In the genomic region with DNA sequence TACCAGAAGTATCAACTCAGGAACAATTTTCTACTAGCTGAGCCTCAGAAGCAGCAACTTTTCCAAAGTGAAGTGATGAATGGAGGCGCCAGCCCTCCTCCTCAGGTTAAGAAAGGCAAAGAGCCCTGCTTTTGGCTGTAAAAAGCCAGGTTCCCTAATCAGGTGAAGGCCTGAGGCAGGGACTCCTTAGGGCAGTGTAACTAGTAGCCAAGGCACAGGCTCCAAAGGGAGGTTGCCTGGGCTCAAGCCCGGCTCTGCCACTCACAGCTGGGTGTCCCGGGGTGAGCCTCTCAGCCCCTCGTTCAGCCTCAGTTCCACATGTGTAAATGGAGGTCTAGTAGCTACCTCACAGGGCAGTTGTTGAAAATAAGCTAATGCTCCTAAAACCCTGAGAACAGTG, we compare ENCODE assay signal across 19 cellular contexts. TPM values are rescaled to one million over a fixed set of nuclear protein-coding genes. Genes with fewer than 3 reads are reported as not detected.
DNase-seq lines count a peak whose midpoint lies in the region; ATAC-seq and TF ChIP-seq lines count a peak whose summit lies in the region.
"Had no signal": no experiment of that assay in that cellular context is flagged by ENCODE, and none has a peak within 500 bp of the region (broad histone marks: within the 10 kb centered on the region; RNA-seq: fewer than 3 reads in every experiment).

No MANE protein-coding gene starts in this region.

- 88 to 89% methylated on average over 4 of the region's 4 CpGs for WGBS in heart right ventricle, 2 donors

- H3K36me3 ChIP-seq in heart right ventricle (no peaks in the 10 kb centered on the region), colonic mucosa (no peaks in the 10 kb centered on the region), osteoblast (ENCODE audit: insufficient read depth, low read length) (no peaks in the 10 kb centered on the region)

- peak overlapping the region; percentile 44 for H2AFZ ChIP-seq in osteoblast (ENCODE audit: low read length)

- intact Hi-C loops in cardiac septum (cut with DNase I) (no loop called here), heart right ventricle (cut with DNase I) (loop anchor here in 2 of 10 donors (10.0 kb wide), 2 partner anchors 282 to 292 kb away; no protein-coding TSS in a partner anchor), colonic mucosa (cut with DNase I) (no loop called here)
- intact Hi-C loops in activated CD4-positive, alpha-beta memory T cell treated with anti-CD3 and anti-CD28 coated beads for 36 hours (cut with micrococcal nuclease): loop anchor here (10.0 kb wide), 2 partner anchors 238 to 312 kb away; no protein-coding TSS in a partner anchor

- H3K4me1 ChIP-seq in heart right ventricle (peaks cover 0 to 46% (median 21%) of the 10 kb centered on the region in 9 donors), colonic mucosa (peaks cover 5% of the 10 kb centered on the region), osteoblast (ENCODE audit: insufficient read depth, low read length) (peaks cover 46% of the 10 kb centered on the region)

- H3K79me2 ChIP-seq in osteoblast (ENCODE audit: insufficient read depth, low read length): no peaks in the 10 kb centered on the region

- H3K4me3 Mint-ChIP-seq in activated CD4-positive, alpha-beta memory T cell treated with anti-CD3 and anti-CD28 coated beads for 36 hours: no peak overlapping the region
- H3K4me3 Mint-ChIP-seq: activated CD4-positive, alpha-beta T cell treated with anti-CD3 and anti-CD28 coated beads, Interleukin-2, amount 10 ng/mL, durations not matched to agents 24 days and 14 days; activated naive CD8-positive, alpha-beta T cell treated with anti-CD3 and anti-CD28 coated beads, Interleukin-2, amount 10 ng/mL, durations not matched to agents 7 days and 5 days; activated T-cell treated with anti-CD3 and anti-CD28 coated beads, Interleukin-2, amount 50 U/mL, for 4 hours; CD8-positive, alpha-beta memory T cell; mesothelial cell of epicardium had no signal

- no peaks in the 10 kb centered on the region for H3K27me3 ChIP-seq in heart right ventricle
- no peaks in the 10 kb centered on the region for H3K27me3 ChIP-seq in colonic mucosa
- H3K27me3 ChIP-seq in osteoblast (ENCODE audit: insufficient read depth, low read length): no peaks in the 10 kb centered on the region
- H3K27me3 ChIP-seq: testis had no signal

- ATAC-seq in heart right ventricle: no peak
- ATAC-seq in GM19395 (IDR thresholded peaks at IDR 0.05; ENCODE audit: unreplicated experiment): no peak
- ATAC-seq: activated T-cell treated with anti-CD3 and anti-CD28 coated beads, Interleukin-2, amount 50 U/mL, for 4 hours; PC-3 had no signal

- DNase-seq in cardiac septum (ENCODE audit: low spot score) (peak; percentile 38), heart right ventricle (no peak), colonic mucosa (peak; percentile 16), osteoblast (ENCODE audit: insufficient read length, low spot score, missing footprints) (peak; percentile 81), ureter (ENCODE audit: low spot score) (peak; percentile 34), NCI-H187 treated with DMSO at 0.1 percent for 48 hours (lab: John Stamatoyannopoulos, UW) (no peak)
- no peak for DNase-seq in activated CD4-positive, alpha-beta memory T cell treated with anti-CD3 and anti-CD28 coated beads for 36 hours
- DNase-seq: activated CD4-positive, alpha-beta T cell treated with anti-CD3 and anti-CD28 coated beads, Interleukin-2, amount 10 ng/mL, durations not matched to agents 24 days and 14 days; activated naive CD8-positive, alpha-beta T cell treated with anti-CD3 and anti-CD28 coated beads, Interleukin-2, amount 10 ng/mL, durations not matched to agents 7 days and 5 days; activated T-cell treated with anti-CD3 and anti-CD28 coated beads, Interleukin-2, amount 50 U/mL, for 4 hours; CD8-positive, alpha-beta memory T cell; glutamatergic neuron; NCI-H1436; PC-3; testis had no signal

- POLR2A ChIA-PET in activated CD4-positive, alpha-beta memory T cell treated with anti-CD3 and anti-CD28 coated beads for 36 hours (lab: Charles Lee): no interaction called here

- H4K20me1 ChIP-seq in osteoblast (ENCODE audit: insufficient read depth, low read length): peaks cover 10% of the 10 kb centered on the region

- CTCF ChIA-PET in activated CD4-positive, alpha-beta memory T cell treated with anti-CD3 and anti-CD28 coated beads for 36 hours (lab: Charles Lee): interaction anchor here (0.7 to 7.8 kb wide), 5 partner anchors 68 to 116 kb away, joined by 3 to 119 read pairs (median 6); no protein-coding TSS in a partner anchor

- H3K27ac Mint-ChIP-seq in activated CD4-positive, alpha-beta memory T cell treated with anti-CD3 and anti-CD28 coated beads for 36 hours: no peak overlapping the region
- H3K27ac Mint-ChIP-seq: activated CD4-positive, alpha-beta T cell treated with anti-CD3 and anti-CD28 coated beads, Interleukin-2, amount 10 ng/mL, durations not matched to agents 24 days and 14 days; activated naive CD8-positive, alpha-beta T cell treated with anti-CD3 and anti-CD28 coated beads, Interleukin-2, amount 10 ng/mL, durations not matched to agents 7 days and 5 days; CD8-positive, alpha-beta memory T cell; mesothelial cell of epicardium had no signal

- peaks cover 15% of the 10 kb centered on the region for H3K27me3 Mint-ChIP-seq in activated CD4-positive, alpha-beta memory T cell treated with anti-CD3 and anti-CD28 coated beads for 36 hours

- TF ChIP-seq CTCF in heart right ventricle (IDR thresholded peaks at IDR 0.05) (no peak), colonic mucosa (IDR thresholded peaks at IDR 0.05) (no peak), osteoblast (IDR thresholded peaks at IDR 0.05; ENCODE audit: extremely low read depth, low read depth, low read length) (no peak)

- H3K36me3 Mint-ChIP-seq in activated CD4-positive, alpha-beta memory T cell treated with anti-CD3 and anti-CD28 coated beads for 36 hours: no peaks in the 10 kb centered on the region
- H3K36me3 Mint-ChIP-seq: activated naive CD8-positive, alpha-beta T cell treated with anti-CD3 and anti-CD28 coated beads, Interleukin-2, amount 10 ng/mL, durations not matched to agents 7 days and 5 days; CD8-positive, alpha-beta memory T cell had no signal

- no peak overlapping the region for H3K9ac ChIP-seq in colonic mucosa (ENCODE audit: low read depth in 2 of 2, low read length in 2 of 2)

- peak overlapping the region; percentile 65 for H3K4me2 ChIP-seq in osteoblast (ENCODE audit: insufficient read depth, low read length)

- no peaks in the 10 kb centered on the region for H3K9me3 Mint-ChIP-seq in activated CD4-positive, alpha-beta memory T cell treated with anti-CD3 and anti-CD28 coated beads for 36 hours
- H3K9me3 Mint-ChIP-seq: activated CD4-positive, alpha-beta T cell treated with anti-CD3 and anti-CD28 coated beads, Interleukin-2, amount 10 ng/mL, durations not matched to agents 24 days and 14 days; activated naive CD8-positive, alpha-beta T cell treated with anti-CD3 and anti-CD28 coated beads, Interleukin-2, amount 10 ng/mL, durations not matched to agents 7 days and 5 days; activated T-cell treated with anti-CD3 and anti-CD28 coated beads, Interleukin-2, amount 50 U/mL, for 4 hours; CD8-positive, alpha-beta memory T cell; mesothelial cell of epicardium had no signal

- H3K27ac ChIP-seq in heart right ventricle (no peak overlapping the region), colonic mucosa (no peak overlapping the region), osteoblast (ENCODE audit: low read depth, low read length) (peak overlapping the region; percentile 39)
- H3K27ac ChIP-seq: SK-N-MC had no signal

- H3K4me1 Mint-ChIP-seq in activated CD4-positive, alpha-beta memory T cell treated with anti-CD3 and anti-CD28 coated beads for 36 hours (ENCODE audit: low read depth): peaks cover 32% of the 10 kb centered on the region

- no peak overlapping the region for H3K4me3 ChIP-seq in heart right ventricle
- no peak overlapping the region for H3K4me3 ChIP-seq in colonic mucosa
- no peak overlapping the region for H3K4me3 ChIP-seq in osteoblast (ENCODE audit: insufficient read depth, low read length)
- H3K4me3 ChIP-seq: dorsolateral prefrontal cortex, SK-N-MC, testis had no signal

- H3K9me3 ChIP-seq in heart right ventricle (no peaks in the 10 kb centered on the region), colonic mucosa (no peaks in the 10 kb centered on the region), osteoblast (ENCODE audit: low read depth, low read length) (no peaks in the 10 kb centered on the region)
- H3K9me3 ChIP-seq: testis had no signal

RNA-seq across cellular contexts. Expression of a gene that starts 19.5 kb away (rescaled TPM):
- total RNA-seq in cardiac septum (6.9 TPM), heart right ventricle (10 to 100 TPM in 4 of 10 donors, 1 to 10 TPM in 6; 3.0 to 21.9 (median 6.6) TPM), colonic mucosa (10 to 100 TPM; 39.6 to 41.3 TPM), osteoblast (23.5 and 24.2 TPM in 2 replicates), ureter (79.5 TPM)
- polyA plus RNA-seq in heart right ventricle: 10 to 100 TPM in 1 of 2 donors, 1 to 10 TPM in 1; 6.6 to 13.7 TPM
- 1 to 10 TPM; 3.8 to 3.9 TPM for total RNA-seq in activated CD4-positive, alpha-beta memory T cell treated with anti-CD3 and anti-CD28 coated beads for 36 hours
- polyA plus RNA-seq: CD8-positive, alpha-beta memory T cell had no signal

RNA-seq across cellular contexts. Expression of a gene that starts 58.1 kb away (rescaled TPM):
- total RNA-seq in cardiac septum (9.7 TPM), heart right ventricle (10 to 100 TPM in 5 of 10 donors, 1 to 10 TPM in 5; 8.9 to 14.8 (median 10.6) TPM), colonic mucosa (10 to 100 TPM; 25.0 to 36.4 TPM), osteoblast (9.8 and 11.2 TPM in 2 replicates), ureter (33.4 TPM)
- 1 to 10 TPM; 2.9 to 4.2 TPM for polyA plus RNA-seq in heart right ventricle
- total RNA-seq in activated CD4-positive, alpha-beta memory T cell treated with anti-CD3 and anti-CD28 coated beads for 36 hours: 10 to 100 TPM; 10.5 to 10.9 TPM

Comparison
In these comparisons a context has a peak if more than half of its experiments do, and no peak if none do; other contexts are left out.
1. DNase-seq: peak in cardiac septum (single experiment), colonic mucosa (single experiment), osteoblast (single experiment) and ureter (single experiment); none in heart right ventricle (0 of 2), activated CD4-positive, alpha-beta memory T cell treated with anti-CD3 and anti-CD28 coated beads for 36 hours (single experiment) and NCI-H187 treated with DMSO at 0.1 percent for 48 hours (single experiment).